ENCODE assay signal across 30 cellular contexts in genomic region chr3:145145461-145145860, GRCh38.
A peak's percentile ranks its signal among the peaks of the same experiment; 100 is the strongest.
DNase-seq lines count a peak whose midpoint lies in the region; ATAC-seq and TF ChIP-seq lines count a peak whose summit lies in the region.
"Had no signal": no experiment of that assay in that cellular context is flagged by ENCODE, and none has a peak within 500 bp of the region (broad histone marks: within the 10 kb centered on the region; RNA-seq: fewer than 3 reads in every experiment).

No MANE protein-coding gene starts in this region.

- peaks cover 3% of the 10 kb centered on the region; the same call in 1 of the 2 replicates for H3K9me3 Mint-ChIP-seq in WTC11
- H3K9me3 Mint-ChIP-seq: neural progenitor cell had no signal

- TF ChIP-seq CTCF in choroid plexus epithelial cell (conservative IDR thresholded peaks at IDR 0.05; ENCODE audit: low read depth, low read length) (no peak), WTC11 (IDR thresholded peaks at IDR 0.05) (no peak)

- no peak for ATAC-seq in left lobe of liver
- no peak for ATAC-seq in WTC11
- ATAC-seq: gastroesophageal sphincter, Panc1, T-cell had no signal

- no peaks in the 10 kb centered on the region for H3K27me3 Mint-ChIP-seq in WTC11 (ENCODE audit: low read depth)
- H3K27me3 Mint-ChIP-seq: activated naive CD4-positive, alpha-beta T cell treated with anti-CD3 and anti-CD28 coated beads, Interleukin-2, amount 50 U/mL, for 24 hours; central memory CD8-positive, alpha-beta T cell; T-cell had no signal

- no peak overlapping the region for H3K4me3 Mint-ChIP-seq in WTC11
- H3K4me3 Mint-ChIP-seq: activated naive CD4-positive, alpha-beta T cell treated with anti-CD3 and anti-CD28 coated beads, Interleukin-2, amount 50 U/mL, for 24 hours; central memory CD8-positive, alpha-beta T cell; neural progenitor cell; T-cell had no signal

- H3K4me3 ChIP-seq in choroid plexus epithelial cell (ENCODE audit: low read depth, low read length) = no peak overlapping the region
- H3K4me3 ChIP-seq: ascending aorta, gastroesophageal sphincter, lung, neural progenitor cell, prostate gland, uterus had no signal

- no peaks in the 10 kb centered on the region for H3K36me3 Mint-ChIP-seq in WTC11
- H3K36me3 Mint-ChIP-seq: activated naive CD4-positive, alpha-beta T cell treated with anti-CD3 and anti-CD28 coated beads, Interleukin-2, amount 50 U/mL, for 24 hours; neural progenitor cell; T-cell had no signal

- DNase-seq in D341Med (ENCODE audit: low spot score) (peak; percentile 16), NCI-H1105 (lab: John Stamatoyannopoulos, UW) (peak; percentile 43), NCI-H69 (lab: John Stamatoyannopoulos, UW) (peak; percentile 35), choroid plexus epithelial cell (ENCODE audit: low read depth) (peak; percentile 16), left lobe of liver (ENCODE audit: low spot score) (no peak), HuH-7 (ENCODE audit: low spot score) (no peak), WTC11 (ENCODE audit: low spot score) (no peak), amniotic stem cell (lab: John Stamatoyannopoulos, UW) (no peak)
- DNase-seq: activated CD4-positive, alpha-beta T cell treated with anti-CD3 and anti-CD28 coated beads, Interleukin-2, amount 50 U/mL, for 1 hour; C1 segment of cervical spinal cord; erythroblast; GF-D8; H7; Karpas-422; kidney; NCI-H1048; NCI-H2171; NCI-H774; SIG-M5; substantia nigra; T-cell; uterus had no signal

- H3K4me1 Mint-ChIP-seq in WTC11 = no peaks in the 10 kb centered on the region
- H3K4me1 Mint-ChIP-seq: activated naive CD4-positive, alpha-beta T cell treated with anti-CD3 and anti-CD28 coated beads, Interleukin-2, amount 50 U/mL, for 24 hours; central memory CD8-positive, alpha-beta T cell; T-cell had no signal

- CTCF ChIA-PET in WTC11 (lab: Charles Lee) = no interaction called here

- H3K27ac Mint-ChIP-seq in WTC11 = no peak overlapping the region
- H3K27ac Mint-ChIP-seq: activated naive CD4-positive, alpha-beta T cell treated with anti-CD3 and anti-CD28 coated beads, Interleukin-2, amount 50 U/mL, for 24 hours; neural progenitor cell; T-cell had no signal

- POLR2A ChIA-PET in WTC11 (lab: Charles Lee) = no interaction called here

TF ChIP-seq in WTC11, 78 proteins besides CTCF, POLR2A, EP300 and RAD21 (continues in another document):
- no peak for TF ChIP-seq USF2 (CRISPR knock-in tag; IDR thresholded peaks at IDR 0.05)
- TF ChIP-seq TEAD1 (CRISPR knock-in tag; IDR thresholded peaks at IDR 0.05) = no peak
- TF ChIP-seq RELA (CRISPR knock-in tag; IDR thresholded peaks at IDR 0.05; ENCODE audit: borderline replicate concordance) = no peak
- TF ChIP-seq GTF2I (CRISPR knock-in tag; conservative IDR thresholded peaks at IDR 0.05) = no peak
- TF ChIP-seq ZNF263 (CRISPR knock-in tag; IDR thresholded peaks at IDR 0.05; ENCODE audit: low read depth) = no peak
- no peak for TF ChIP-seq MLX (CRISPR knock-in tag; IDR thresholded peaks at IDR 0.05)
- TF ChIP-seq MYBL2 (CRISPR knock-in tag; IDR thresholded peaks at IDR 0.05) = no peak
- TF ChIP-seq ZNF512 (CRISPR knock-in tag; IDR thresholded peaks at IDR 0.05; ENCODE audit: borderline replicate concordance) = no peak
- TF ChIP-seq HMGXB4 (CRISPR knock-in tag; IDR thresholded peaks at IDR 0.05) = no peak
- no peak for TF ChIP-seq USF1 (CRISPR knock-in tag; IDR thresholded peaks at IDR 0.05)
- no peak for TF ChIP-seq STAT6 (CRISPR knock-in tag; conservative IDR thresholded peaks at IDR 0.05; ENCODE audit: low read depth)
- no peak for TF ChIP-seq ZBTB43 (CRISPR knock-in tag; IDR thresholded peaks at IDR 0.05)
- TF ChIP-seq ZNF423 (CRISPR knock-in tag; IDR thresholded peaks at IDR 0.05) = no peak
- TF ChIP-seq ATF2 (CRISPR knock-in tag; IDR thresholded peaks at IDR 0.05; ENCODE audit: borderline replicate concordance, low read depth) = no peak

Comparison
In these comparisons a context has a peak if more than half of its experiments do, and no peak if none do; other contexts are left out.
1. DNase-seq: peak in D341Med (single experiment), NCI-H1105 (single experiment), NCI-H69 (single experiment) and choroid plexus epithelial cell (single experiment); none in left lobe of liver (single experiment), HuH-7 (single experiment), WTC11 (single experiment) and amniotic stem cell (single experiment).